ENCODE assay signal across 8 cellular contexts in genomic region chr2:133674433-133675331, GRCh38.
DNase-seq lines count a peak whose midpoint lies in the region; ATAC-seq, FAIRE-seq and TF ChIP-seq lines count a peak whose summit lies in the region.

No MANE protein-coding gene starts in this region.

- H2AFZ ChIP-seq in H1 (ENCODE audit: low read length), result peak overlapping the region; percentile 91

- H3K79me2 ChIP-seq in H1 (ENCODE audit: control insufficient read depth in 1 of 2, insufficient read depth in 2 of 2, low read length in 2 of 2), result no peaks in the 10 kb centered on the region

- H3K4me2 ChIP-seq in H1 (ENCODE audit: insufficient read depth in 1 of 2, low read depth in 2 of 2, low read length in 2 of 2), result peak overlapping the region; percentile 36 to 68

- 0 out of 2 replicates have a peak overlapping the region, but pooled peaks have one; percentile 42 for H2BK5ac ChIP-seq in H1 (ENCODE audit: low read depth, low read length)

- no peaks in the 10 kb centered on the region for H3K36me3 Mint-ChIP-seq in Calu3 (ENCODE audit: insufficient read depth, unreplicated experiment)

- H3K27me3 ChIP-seq in H1 (replicated peaks in 1 of 4; ENCODE audit: control insufficient read depth in 3 of 4, extremely low read depth in 1 of 4, insufficient read depth in 3 of 4, low read length in 3 of 4), result peaks cover 0 to 3% (median 0%) of the 10 kb centered on the region in 4 experiments; a peak in 2 of 7 replicates
- no peaks in the 10 kb centered on the region for H3K27me3 ChIP-seq in upper lobe of left lung

- no peak overlapping the region for H3K56ac ChIP-seq in H1 (replicated peaks; ENCODE audit: insufficient read length, low read depth, low read length)

- TF ChIP-seq EP300 in H1 (IDR thresholded peaks at IDR 0.05; ENCODE audit: borderline replicate concordance in 1 of 2, low read depth in 2 of 2, low read length in 2 of 2) (no peak), upper lobe of left lung (IDR thresholded peaks at IDR 0.05) (no peak)

- FAIRE-seq in H1 (lab: Jason Lieb, UNC), result peak; percentile 57

- no peak overlapping the region for H4K5ac ChIP-seq in H1 (ENCODE audit: insufficient read length, low read depth, low read length)

- H2BK20ac ChIP-seq in H1 (ENCODE audit: low read length), result 0 out of 2 replicates have a peak overlapping the region, but pooled peaks have one; percentile 25

- H3K18ac ChIP-seq in H1 (ENCODE audit: extremely low read depth, low read length), result peak overlapping the region; percentile 79

- peak overlapping the region; percentile 10; the same call in 1 of the 2 replicates for H3K27ac ChIP-seq in H1 (ENCODE audit: low read depth, low read length)
- peak overlapping the region in 2 of 4 donors; percentile 5 to 49 for H3K27ac ChIP-seq in upper lobe of left lung

- WGBS in H1 (ENCODE audit: extremely low coverage in 1 of 2, insufficient coverage in 1 of 2, insufficient read length in 1 of 2, insufficient replicate concordance in 2 of 2, low coverage in 1 of 2, low lambda C conversion rate in 2 of 2, missing lambda C conversion rate in 1 of 2), 2 experiments, result 28% methylated on average over 21 of the region's 21 CpGs; no CpG with 5 or more reads in 1 of the 2 experiments
- WGBS in upper lobe of left lung, 2 donors, result 14 to 20% methylated on average over 21 of the region's 21 CpGs

- H3K23me2 ChIP-seq in H1 (ENCODE audit: low read depth, low read length), result no peaks in the 10 kb centered on the region

- TF ChIP-seq POLR2A in H1 (IDR thresholded peaks at IDR 0.05; ENCODE audit: control extremely low read depth in 1 of 2, low read depth in 2 of 2, low read length in 2 of 2), result no peak
- TF ChIP-seq POLR2A in upper lobe of left lung (IDR thresholded peaks at IDR 0.05), result no peak

- H3K4me3 ChIP-seq in H1 (ENCODE audit: extremely low read depth in 1 of 4, insufficient read depth in 2 of 4, low read depth in 3 of 4, low read length in 4 of 4) (peak overlapping the region in 3 of 4 experiments; percentile 12 to 47 (median 24); a peak in 4 of 8 replicates), upper lobe of left lung (peak overlapping the region in 3 of 4 donors; percentile 15 to 35 (median 26))

- CTCF ChIA-PET in Calu3 (lab: Charles Lee), result no interaction called here
- CTCF ChIA-PET in H1 (lab: Charles Lee; ENCODE audit: partially characterized antibody), result interaction anchor here (0.5 to 1.8 kb wide), 2 partner anchors 83 to 1026 kb away, joined by 3 to 5 read pairs; no protein-coding TSS in a partner anchor

- TF ChIP-seq CTCF in Calu3 (IDR thresholded peaks at IDR 0.05; ENCODE audit: unreplicated experiment) (no peak), H1 (IDR thresholded peaks at IDR 0.05; ENCODE audit: control extremely low read depth in 1 of 3, insufficient read depth in 1 of 3, low read depth in 1 of 3, low read length in 3 of 3) (no peak), upper lobe of left lung (IDR thresholded peaks at IDR 0.05) (no peak)

- no peaks in the 10 kb centered on the region for H3K79me1 ChIP-seq in H1 (ENCODE audit: low read depth, low read length)

- intact Hi-C loops in Calu3 (cut with micrococcal nuclease; ENCODE audit: unreplicated experiment), result no loop called here

- no peaks in the 10 kb centered on the region for H4K20me1 ChIP-seq in H1 (replicated peaks in 1 of 2; ENCODE audit: control insufficient read depth in 1 of 2, insufficient read depth in 2 of 2, low read length in 2 of 2)

- H3K9ac ChIP-seq in H1 (replicated peaks in 1 of 4; ENCODE audit: extremely low read depth in 1 of 4, low read depth in 3 of 4, low read length in 3 of 4), result no peak overlapping the region

- no peaks in the 10 kb centered on the region for H3K27me3 Mint-ChIP-seq in Calu3 (ENCODE audit: unreplicated experiment)

- peak overlapping the region; percentile 47; the same call in 1 of the 2 replicates for H2AK5ac ChIP-seq in H1 (ENCODE audit: low read depth, low read length)

- H2BK15ac ChIP-seq in H1 (ENCODE audit: low read length), result no peak overlapping the region

- H3K14ac ChIP-seq in H1 (ENCODE audit: insufficient read length), result no peak overlapping the region

- H3K4me1 Mint-ChIP-seq in Calu3 (ENCODE audit: low read depth, unreplicated experiment), result peaks cover 31% of the 10 kb centered on the region

- no TSS peak for BruUV-seq in Calu3 (replicated peaks; lab: Mats Ljungman, UMichigan)

- POLR2A ChIA-PET in H1 (lab: Charles Lee; ENCODE audit: partially characterized antibody), result no interaction called here

- H2BK120ac ChIP-seq in H1 (replicated peaks; ENCODE audit: low read depth, low read length), result no peak overlapping the region

- H2BK12ac ChIP-seq in H1 (ENCODE audit: low read depth, low read length), result no peak overlapping the region; the same call in 1 of the 2 replicates

- H3K4me3 Mint-ChIP-seq in Calu3 (ENCODE audit: low read depth, unreplicated experiment), result peak overlapping the region; percentile 70

- TF ChIP-seq RAD21 in H1 (IDR thresholded peaks at IDR 0.05 in 1 of 2, conservative IDR thresholded peaks at IDR 0.05 in 1 of 2; ENCODE audit: low read depth in 2 of 2, low read length in 2 of 2), result no peak

- no peak overlapping the region for H3K23ac ChIP-seq in H1 (ENCODE audit: insufficient read length)

- no peaks in the 10 kb centered on the region for H3K9me3 Mint-ChIP-seq in Calu3 (ENCODE audit: low read depth, unreplicated experiment)

- DNase-seq in Calu3 (peak; percentile 43), NCI-H2196 treated with DMSO at 0.1 percent for 48 hours (lab: John Stamatoyannopoulos, UW; ENCODE audit: unreplicated experiment) (peak; percentile 38), H1 (ENCODE audit: low read depth in 1 of 2, low spot score in 2 of 2) (peak in 1 of 2 experiments; percentile 46), lung microvascular endothelial cell (ENCODE audit: low read depth in 2 of 2) (peak; percentile 50 to 54), upper lobe of left lung (peak in 1 of 2 donors; percentile 52), activated gamma-delta T cell treated with Interleukin-2 at 50 U/mL for 16 hours (no peak)
- DNase-seq in activated T-cell treated with anti-CD3 and anti-CD28 coated beads, Interleukin-2, amount 50 U/mL, for 1 hour, result no peak

- no peak overlapping the region for H3K4ac ChIP-seq in H1 (replicated peaks; ENCODE audit: insufficient read length, low read depth, low read length)

- no peak overlapping the region for H4K91ac ChIP-seq in H1 (replicated peaks; ENCODE audit: insufficient read length, low read length)

- H4K8ac ChIP-seq in H1 (ENCODE audit: extremely low read depth, insufficient read depth, low read length), result no peak overlapping the region

- no peak overlapping the region for H3K27ac Mint-ChIP-seq in Calu3 (ENCODE audit: unreplicated experiment)

- H3K36me3 ChIP-seq in H1 (ENCODE audit: control insufficient read depth in 2 of 4, insufficient read depth in 4 of 4, low read length in 3 of 4) (no peaks in the 10 kb centered on the region), upper lobe of left lung (no peaks in the 10 kb centered on the region)

- H3K4me1 ChIP-seq in H1 (replicated peaks in 1 of 4; ENCODE audit: control insufficient read depth in 3 of 4, insufficient read depth in 4 of 4, low read length in 3 of 4), result peaks cover 5 to 12% (median 6%) of the 10 kb centered on the region in 4 experiments; a peak in 4 of 7 replicates
- peaks cover 0 to 14% (median 7%) of the 10 kb centered on the region in 4 donors for H3K4me1 ChIP-seq in upper lobe of left lung

- H3K9me3 ChIP-seq in H1 (ENCODE audit: insufficient read depth in 2 of 2, low read depth in 1 of 2, low read length in 1 of 2), result 0 out of 4 replicates have a peak, but pooled peaks cover 0 to 4% of the 10 kb centered on the region in 2 experiments
- no peaks in the 10 kb centered on the region for H3K9me3 ChIP-seq in upper lobe of left lung

- ATAC-seq in upper lobe of left lung (ENCODE audit: low FRiP score in 2 of 2) (peak; percentile 67 to 77), HG02588 (IDR thresholded peaks at IDR 0.05; ENCODE audit: unreplicated experiment) (no peak)

TF ChIP-seq in H1, 55 proteins besides CTCF, POLR2A, EP300 and RAD21 (continues in another document):
- TF ChIP-seq SUZ12 (IDR thresholded peaks at IDR 0.05; ENCODE audit: low read length), result no peak
- no peak for TF ChIP-seq PHF8 (conservative IDR thresholded peaks at IDR 0.05; ENCODE audit: low read depth, low read length)
- TF ChIP-seq E2F6 (IDR thresholded peaks at IDR 0.05), result peak; percentile 65; the same call in 1 of the 2 replicates
- TF ChIP-seq RXRA (IDR thresholded peaks at IDR 0.05; ENCODE audit: insufficient read depth, low read depth, low read length), result no peak
- no peak for TF ChIP-seq JUN (IDR thresholded peaks at IDR 0.05; ENCODE audit: low read depth, low read length)
- no peak for TF ChIP-seq POU5F1 (IDR thresholded peaks at IDR 0.05; ENCODE audit: low read depth, low read length)
- TF ChIP-seq NRF1 (IDR thresholded peaks at IDR 0.05; ENCODE audit: low read depth, low read length), result no peak
- TF ChIP-seq KDM5A (IDR thresholded peaks at IDR 0.05; ENCODE audit: low read length), result no peak
- no peak for TF ChIP-seq ASH2L (IDR thresholded peaks at IDR 0.05; ENCODE audit: low read length)
- no peak for TF ChIP-seq HDAC2 (IDR thresholded peaks at IDR 0.05; ENCODE audit: borderline replicate concordance in 1 of 2, low read depth in 2 of 2, low read length in 2 of 2)
- no peak for TF ChIP-seq JUND (IDR thresholded peaks at IDR 0.05; ENCODE audit: low read length)
- TF ChIP-seq RFX5 (IDR thresholded peaks at IDR 0.05; ENCODE audit: borderline replicate concordance, low read depth, low read length), result no peak
- no peak for TF ChIP-seq CHD2 (IDR thresholded peaks at IDR 0.05; ENCODE audit: low read length)
- TF ChIP-seq NANOG (IDR thresholded peaks at IDR 0.05; ENCODE audit: insufficient read depth, low read depth, low read length, poor library complexity, severe bottlenecking), result no peak
- no peak for TF ChIP-seq TAF1 (IDR thresholded peaks at IDR 0.05; ENCODE audit: low read depth, low read length)

Comparison
In these comparisons a context has a peak if more than half of its experiments do, and no peak if none do; other contexts are left out.
1. DNase-seq: peak in Calu3 (single experiment), NCI-H2196 treated with DMSO at 0.1 percent for 48 hours (single experiment) and lung microvascular endothelial cell (2 of 2); none in activated gamma-delta T cell treated with Interleukin-2 at 50 U/mL for 16 hours (single experiment) and activated T-cell treated with anti-CD3 and anti-CD28 coated beads, Interleukin-2, amount 50 U/mL, for 1 hour (single experiment).